Comparison of ENCODE assay signal across 1 cellular context in the genomic region with DNA sequence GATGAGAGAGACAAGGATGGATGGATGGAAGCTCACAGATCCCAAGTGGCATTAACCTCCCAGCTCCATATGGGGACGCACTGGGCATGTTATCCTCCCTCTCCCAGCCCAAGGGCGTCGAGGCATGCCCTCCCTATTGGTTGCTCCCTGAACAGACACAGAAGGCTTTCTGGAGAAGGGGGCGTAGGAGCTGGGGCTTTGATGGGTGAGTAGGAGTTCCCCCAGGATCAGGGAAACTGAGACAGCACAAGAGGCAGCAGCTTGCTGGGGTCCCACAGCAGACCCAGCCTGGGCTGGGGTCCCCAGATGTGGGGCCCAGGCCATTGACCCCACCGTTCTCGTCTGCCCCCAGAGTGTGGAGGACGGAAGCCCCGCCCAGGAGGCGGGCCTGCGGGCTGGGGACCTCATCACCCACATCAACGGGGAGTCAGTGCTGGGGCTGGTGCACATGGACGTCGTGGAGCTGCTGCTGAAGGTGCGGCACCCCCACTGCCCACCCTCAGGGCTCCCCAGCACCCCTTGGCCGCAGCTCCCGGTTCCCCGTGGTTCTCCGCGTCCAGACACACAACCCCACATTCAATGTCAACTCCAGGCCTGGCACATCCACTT.
TF ChIP-seq lines count a peak whose summit lies in the region.

No MANE protein-coding gene starts in this region.

TF ChIP-seq in WTC11, 78 proteins besides CTCF, POLR2A, EP300 and RAD21 (continued from another document):
- TF ChIP-seq, protein P1, sequence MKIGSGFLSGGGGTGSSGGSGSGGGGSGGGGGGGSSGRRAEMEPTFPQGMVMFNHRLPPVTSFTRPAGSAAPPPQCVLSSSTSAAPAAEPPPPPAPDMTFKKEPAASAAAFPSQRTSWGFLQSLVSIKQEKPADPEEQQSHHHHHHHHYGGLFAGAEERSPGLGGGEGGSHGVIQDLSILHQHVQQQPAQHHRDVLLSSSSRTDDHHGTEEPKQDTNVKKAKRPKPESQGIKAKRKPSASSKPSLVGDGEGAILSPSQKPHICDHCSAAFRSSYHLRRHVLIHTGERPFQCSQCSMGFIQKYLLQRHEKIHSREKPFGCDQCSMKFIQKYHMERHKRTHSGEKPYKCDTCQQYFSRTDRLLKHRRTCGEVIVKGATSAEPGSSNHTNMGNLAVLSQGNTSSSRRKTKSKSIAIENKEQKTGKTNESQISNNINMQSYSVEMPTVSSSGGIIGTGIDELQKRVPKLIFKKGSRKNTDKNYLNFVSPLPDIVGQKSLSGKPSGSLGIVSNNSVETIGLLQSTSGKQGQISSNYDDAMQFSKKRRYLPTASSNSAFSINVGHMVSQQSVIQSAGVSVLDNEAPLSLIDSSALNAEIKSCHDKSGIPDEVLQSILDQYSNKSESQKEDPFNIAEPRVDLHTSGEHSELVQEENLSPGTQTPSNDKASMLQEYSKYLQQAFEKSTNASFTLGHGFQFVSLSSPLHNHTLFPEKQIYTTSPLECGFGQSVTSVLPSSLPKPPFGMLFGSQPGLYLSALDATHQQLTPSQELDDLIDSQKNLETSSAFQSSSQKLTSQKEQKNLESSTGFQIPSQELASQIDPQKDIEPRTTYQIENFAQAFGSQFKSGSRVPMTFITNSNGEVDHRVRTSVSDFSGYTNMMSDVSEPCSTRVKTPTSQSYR (CRISPR knock-in tag; IDR thresholded peaks at IDR 0.05), result no peak
- TF ChIP-seq, protein P2, sequence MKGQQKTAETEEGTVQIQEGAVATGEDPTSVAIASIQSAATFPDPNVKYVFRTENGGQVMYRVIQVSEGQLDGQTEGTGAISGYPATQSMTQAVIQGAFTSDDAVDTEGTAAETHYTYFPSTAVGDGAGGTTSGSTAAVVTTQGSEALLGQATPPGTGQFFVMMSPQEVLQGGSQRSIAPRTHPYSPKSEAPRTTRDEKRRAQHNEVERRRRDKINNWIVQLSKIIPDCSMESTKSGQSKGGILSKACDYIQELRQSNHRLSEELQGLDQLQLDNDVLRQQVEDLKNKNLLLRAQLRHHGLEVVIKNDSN (CRISPR knock-in tag; IDR thresholded peaks at IDR 0.05), result no peak
- TF ChIP-seq, protein P3, sequence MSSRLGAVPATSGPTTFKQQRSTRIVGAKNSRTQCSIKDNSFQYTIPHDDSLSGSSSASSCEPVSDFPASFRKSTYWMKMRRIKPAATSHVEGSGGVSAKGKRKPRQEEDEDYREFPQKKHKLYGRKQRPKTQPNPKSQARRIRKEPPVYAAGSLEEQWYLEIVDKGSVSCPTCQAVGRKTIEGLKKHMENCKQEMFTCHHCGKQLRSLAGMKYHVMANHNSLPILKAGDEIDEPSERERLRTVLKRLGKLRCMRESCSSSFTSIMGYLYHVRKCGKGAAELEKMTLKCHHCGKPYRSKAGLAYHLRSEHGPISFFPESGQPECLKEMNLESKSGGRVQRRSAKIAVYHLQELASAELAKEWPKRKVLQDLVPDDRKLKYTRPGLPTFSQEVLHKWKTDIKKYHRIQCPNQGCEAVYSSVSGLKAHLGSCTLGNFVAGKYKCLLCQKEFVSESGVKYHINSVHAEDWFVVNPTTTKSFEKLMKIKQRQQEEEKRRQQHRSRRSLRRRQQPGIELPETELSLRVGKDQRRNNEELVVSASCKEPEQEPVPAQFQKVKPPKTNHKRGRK (CRISPR knock-in tag; IDR thresholded peaks at IDR 0.05; ENCODE audit: borderline replicate concordance), result no peak
- no peak for TF ChIP-seq MYBL2 (CRISPR knock-in tag; IDR thresholded peaks at IDR 0.05)
- no peak for TF ChIP-seq ATF1 (CRISPR knock-in tag; IDR thresholded peaks at IDR 0.05)
